ENCODE assay signal across 17 cellular contexts in the genomic region with DNA sequence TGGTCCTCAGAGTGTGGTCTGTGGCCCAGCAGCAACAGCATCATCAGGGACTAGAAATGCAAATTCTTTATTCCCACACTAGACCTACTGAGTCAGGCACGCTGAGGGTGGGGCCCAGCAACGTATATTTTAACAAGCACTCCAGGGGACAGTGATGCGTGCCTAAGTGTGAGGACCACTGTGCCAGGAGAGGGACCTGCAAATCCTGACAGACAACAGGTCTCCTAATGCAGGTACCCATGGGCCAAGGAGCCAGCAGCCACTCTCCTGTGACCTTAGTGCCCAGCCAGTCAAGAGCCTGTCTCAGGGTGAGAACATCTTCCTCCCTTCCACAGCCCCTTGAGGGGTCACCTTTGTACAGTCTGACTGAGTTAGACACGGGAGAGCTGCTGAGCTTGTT. TPM values are rescaled to one million over a fixed set of nuclear protein-coding genes. Genes with fewer than 3 reads are reported as not detected.
"Had no signal": no experiment of that assay in that cellular context is flagged by ENCODE, and none has a peak within 500 bp of the region (broad histone marks: within the 10 kb centered on the region; RNA-seq: fewer than 3 reads in every experiment).

No MANE protein-coding gene starts in this region.

- H3K4me1 ChIP-seq: colonic mucosa had no signal

- H3K36me3 ChIP-seq: colonic mucosa, gastroesophageal sphincter, tibial nerve had no signal

- ATAC-seq: activated CD4-positive, CD25-positive, alpha-beta regulatory T cell treated with anti-CD3 and anti-CD28 coated beads, Interleukin-2, amount 50 U/mL, for 24 hours; gastroesophageal sphincter; natural killer cell had no signal

- H3K4me3 ChIP-seq: colonic mucosa, gastroesophageal sphincter, SJSA1, skin epidermis, tibial nerve had no signal

- H3K36me3 Mint-ChIP-seq: activated naive CD8-positive, alpha-beta T cell; natural killer cell had no signal

- H3K9me3 Mint-ChIP-seq: activated T-cell treated with anti-CD3 and anti-CD28 coated beads, Interleukin-2, amount 50 U/mL, for 24 hours; natural killer cell had no signal

- H3K27me3 ChIP-seq: colonic mucosa, gastroesophageal sphincter, SJSA1, tibial nerve had no signal

- FAIRE-seq: bronchial epithelial cell had no signal

- H3K27me3 Mint-ChIP-seq: activated naive CD8-positive, alpha-beta T cell; activated T-cell treated with anti-CD3 and anti-CD28 coated beads, Interleukin-2, amount 50 U/mL, for 24 hours had no signal

- H3K4me1 Mint-ChIP-seq: natural killer cell had no signal

- DNase-seq: activated gamma-delta T cell; activated T-cell treated with anti-CD3 and anti-CD28 coated beads, Interleukin-2, amount 50 U/mL, for 24 hours; amygdala; colonic mucosa; effector CD8-positive, alpha-beta T cell; hippocampal formation; kidney glomerular epithelial cell; natural killer cell; nucleus accumbens had no signal

- H3K27ac ChIP-seq: colonic mucosa had no signal

- H3K9me3 ChIP-seq: colonic mucosa, gastroesophageal sphincter, SJSA1, tibial nerve had no signal

- H3K27ac Mint-ChIP-seq: activated naive CD8-positive, alpha-beta T cell; activated T-cell treated with anti-CD3 and anti-CD28 coated beads, Interleukin-2, amount 50 U/mL, for 24 hours; natural killer cell had no signal

- H3K4me3 Mint-ChIP-seq: activated naive CD8-positive, alpha-beta T cell; activated T-cell treated with anti-CD3 and anti-CD28 coated beads, Interleukin-2, amount 50 U/mL, for 24 hours; natural killer cell had no signal

RNA-seq across cellular contexts. Expression of gene MYLK2, which starts 8.0 kb away (rescaled TPM):
- total RNA-seq: bronchial epithelial cell, mononuclear cell had no signal

RNA-seq across cellular contexts. Expression of gene FOXS1, which starts 34.2 kb away (rescaled TPM):
- total RNA-seq: bronchial epithelial cell, mononuclear cell, natural killer cell had no signal

RNA-seq across cellular contexts. Expression of gene DUSP15, which starts 59.1 kb away (rescaled TPM):
- total RNA-seq: bronchial epithelial cell, mononuclear cell, natural killer cell had no signal

RNA-seq across cellular contexts. Expression of gene TTLL9, which starts 59.2 kb away (rescaled TPM):
- total RNA-seq: bronchial epithelial cell, colonic mucosa, mononuclear cell, natural killer cell, SJSA1 had no signal
